18 cellular contexts compared by ENCODE assay signal in genomic region chr6:72715119-72715518, GRCh38.
DNase-seq lines count a peak whose midpoint lies in the region; ATAC-seq, FAIRE-seq and TF ChIP-seq lines count a peak whose summit lies in the region.
"Had no signal": no experiment of that assay in that cellular context is flagged by ENCODE, and none has a peak within 500 bp of the region (broad histone marks: within the 10 kb centered on the region; RNA-seq: fewer than 3 reads in every experiment).

No MANE protein-coding gene starts in this region.

- H3K27me3 Mint-ChIP-seq in GM23338 (ENCODE audit: insufficient read depth, low read depth, poor library complexity) = no peaks in the 10 kb centered on the region
- H3K27me3 Mint-ChIP-seq: B cell; CD4-positive, alpha-beta T cell had no signal

- H3K27ac ChIP-seq in GM23338 (ENCODE audit: low read depth) (no peak overlapping the region), prostate gland (no peak overlapping the region)

- H2AFZ ChIP-seq in GM23338 = no peak overlapping the region

- H3K27ac Mint-ChIP-seq in GM23338 = no peak overlapping the region
- H3K27ac Mint-ChIP-seq in stimulated activated effector memory CD8-positive, alpha-beta T cell treated with anti-CD3 and anti-CD28 coated beads, Interleukin-12 subunit alpha, Interleukin-12 subunit beta, amount 100 ng/mL, for 72 hours = no peak overlapping the region
- H3K27ac Mint-ChIP-seq: B cell; CD4-positive, alpha-beta T cell; HFFc6 had no signal

- H3K27me3 ChIP-seq in GM23338 (ENCODE audit: insufficient read depth) (no peaks in the 10 kb centered on the region), prostate gland (replicated peaks; ENCODE audit: insufficient read depth) (no peaks in the 10 kb centered on the region)

- H3K36me3 ChIP-seq in GM23338 (ENCODE audit: insufficient read depth) = no peaks in the 10 kb centered on the region
- no peaks in the 10 kb centered on the region for H3K36me3 ChIP-seq in prostate gland

- no peaks in the 10 kb centered on the region for H3K36me3 Mint-ChIP-seq in GM23338 (ENCODE audit: low read depth)
- H3K36me3 Mint-ChIP-seq in stimulated activated effector memory CD8-positive, alpha-beta T cell treated with anti-CD3 and anti-CD28 coated beads, Interleukin-12 subunit alpha, Interleukin-12 subunit beta, amount 100 ng/mL, for 72 hours = no peaks in the 10 kb centered on the region

- no peaks in the 10 kb centered on the region for H3K9me2 ChIP-seq in GM23338 (ENCODE audit: insufficient read depth)

- no peaks in the 10 kb centered on the region for H3K79me2 ChIP-seq in GM23338 (replicated peaks; ENCODE audit: insufficient read depth)

- in situ Hi-C loops in GM13977 (cut with MboI; ENCODE audit: low pct_unique_long_range_greater_than_20kb, low sequenced_read_pairs, unreplicated experiment) = no loop called here

- H3K9me3 ChIP-seq in prostate gland = no peaks in the 10 kb centered on the region

- H3K9me3 Mint-ChIP-seq in GM23338 = no peaks in the 10 kb centered on the region
- peaks cover 5% of the 10 kb centered on the region for H3K9me3 Mint-ChIP-seq in stimulated activated effector memory CD8-positive, alpha-beta T cell treated with anti-CD3 and anti-CD28 coated beads, Interleukin-12 subunit alpha, Interleukin-12 subunit beta, amount 100 ng/mL, for 72 hours
- H3K9me3 Mint-ChIP-seq: HFFc6 had no signal

- no peak overlapping the region for H3K4me2 ChIP-seq in GM23338

- H3K4me1 ChIP-seq in GM23338 (ENCODE audit: insufficient read depth) (no peaks in the 10 kb centered on the region), prostate gland (replicated peaks) (no peaks in the 10 kb centered on the region)

- no peak for FAIRE-seq in GM12891 (lab: Jason Lieb, UNC)
- FAIRE-seq: GM19239, H1, HepG2, HTR-8/SVneo had no signal

- H4K20me1 ChIP-seq in GM23338 (replicated peaks; ENCODE audit: insufficient read depth) = no peaks in the 10 kb centered on the region

- H3F3A ChIP-seq in GM23338 (replicated peaks; ENCODE audit: low read depth) = no peaks in the 10 kb centered on the region

- intact Hi-C loops in prostate gland (cut with DNase I) = no loop called here

- WGBS in prostate gland = 32% methylated on average over 5 of the region's 5 CpGs

- no peak for TF ChIP-seq CTCF in GM23338 (conservative IDR thresholded peaks at IDR 0.05; ENCODE audit: low read depth in 2 of 2)
- no peak for TF ChIP-seq CTCF in prostate gland (IDR thresholded peaks at IDR 0.05)
- no peak for TF ChIP-seq CTCF in GM13977 (IDR thresholded peaks at IDR 0.05; ENCODE audit: extremely low read depth, insufficient read depth, missing control alignments)

- no peak overlapping the region for H3K4me3 ChIP-seq in GM23338
- H3K4me3 ChIP-seq in prostate gland = no peak overlapping the region
- H3K4me3 ChIP-seq: GM12878 had no signal

- DNase-seq in GM23338 (ENCODE audit: low spot score) = peak; percentile 12
- DNase-seq in NCI-H69 (lab: John Stamatoyannopoulos, UW) = peak; percentile 58
- DNase-seq in islet precursor cell = peak; percentile 62
- DNase-seq in prostate gland (ENCODE audit: low spot score) = peak; percentile 34
- DNase-seq in GM13977 (ENCODE audit: low spot score) = no peak
- no peak for DNase-seq in stimulated activated effector memory CD8-positive, alpha-beta T cell treated with anti-CD3 and anti-CD28 coated beads, Interleukin-12 subunit alpha, Interleukin-12 subunit beta, amount 100 ng/mL, for 72 hours (ENCODE audit: low spot score in 2 of 2)
- no peak for DNase-seq in GM12891 (ENCODE audit: insufficient read length, low spot score)
- DNase-seq: C1 segment of cervical spinal cord; CD4-positive, alpha-beta T cell; DMS79; HCEC 1CT; HFFc6 had no signal

- H3K4me1 Mint-ChIP-seq in GM23338 = peaks cover 10% of the 10 kb centered on the region; the same call in 2 of the 3 replicates
- H3K4me1 Mint-ChIP-seq in stimulated activated effector memory CD8-positive, alpha-beta T cell treated with anti-CD3 and anti-CD28 coated beads, Interleukin-12 subunit alpha, Interleukin-12 subunit beta, amount 100 ng/mL, for 72 hours = no peaks in the 10 kb centered on the region
- H3K4me1 Mint-ChIP-seq: B cell had no signal

- no peak for TF ChIP-seq POLR2A in prostate gland (IDR thresholded peaks at IDR 0.05)
- no peak for TF ChIP-seq POLR2A in GM12891 (IDR thresholded peaks at IDR 0.05; ENCODE audit: low read depth, low read length)

- H3K4me3 Mint-ChIP-seq in GM23338 = no peak overlapping the region
- no peak overlapping the region for H3K4me3 Mint-ChIP-seq in stimulated activated effector memory CD8-positive, alpha-beta T cell treated with anti-CD3 and anti-CD28 coated beads, Interleukin-12 subunit alpha, Interleukin-12 subunit beta, amount 100 ng/mL, for 72 hours
- H3K4me3 Mint-ChIP-seq: B cell; CD4-positive, alpha-beta T cell; HFFc6 had no signal

- ATAC-seq in GM23338 = peak; percentile 34; the same call in 1 of the 3 replicates
- no peak for ATAC-seq in stimulated activated effector memory CD8-positive, alpha-beta T cell treated with anti-CD3 and anti-CD28 coated beads, Interleukin-12 subunit alpha, Interleukin-12 subunit beta, amount 100 ng/mL, for 72 hours
- ATAC-seq: GM12878, HepG2 had no signal

TF ChIP-seq in GM23338, 12 proteins besides CTCF, POLR2A, EP300 and RAD21 (continues in another document):
- TF ChIP-seq JUNB (IDR thresholded peaks at IDR 0.05; ENCODE audit: unreplicated experiment) = no peak
- TF ChIP-seq, protein P1, sequence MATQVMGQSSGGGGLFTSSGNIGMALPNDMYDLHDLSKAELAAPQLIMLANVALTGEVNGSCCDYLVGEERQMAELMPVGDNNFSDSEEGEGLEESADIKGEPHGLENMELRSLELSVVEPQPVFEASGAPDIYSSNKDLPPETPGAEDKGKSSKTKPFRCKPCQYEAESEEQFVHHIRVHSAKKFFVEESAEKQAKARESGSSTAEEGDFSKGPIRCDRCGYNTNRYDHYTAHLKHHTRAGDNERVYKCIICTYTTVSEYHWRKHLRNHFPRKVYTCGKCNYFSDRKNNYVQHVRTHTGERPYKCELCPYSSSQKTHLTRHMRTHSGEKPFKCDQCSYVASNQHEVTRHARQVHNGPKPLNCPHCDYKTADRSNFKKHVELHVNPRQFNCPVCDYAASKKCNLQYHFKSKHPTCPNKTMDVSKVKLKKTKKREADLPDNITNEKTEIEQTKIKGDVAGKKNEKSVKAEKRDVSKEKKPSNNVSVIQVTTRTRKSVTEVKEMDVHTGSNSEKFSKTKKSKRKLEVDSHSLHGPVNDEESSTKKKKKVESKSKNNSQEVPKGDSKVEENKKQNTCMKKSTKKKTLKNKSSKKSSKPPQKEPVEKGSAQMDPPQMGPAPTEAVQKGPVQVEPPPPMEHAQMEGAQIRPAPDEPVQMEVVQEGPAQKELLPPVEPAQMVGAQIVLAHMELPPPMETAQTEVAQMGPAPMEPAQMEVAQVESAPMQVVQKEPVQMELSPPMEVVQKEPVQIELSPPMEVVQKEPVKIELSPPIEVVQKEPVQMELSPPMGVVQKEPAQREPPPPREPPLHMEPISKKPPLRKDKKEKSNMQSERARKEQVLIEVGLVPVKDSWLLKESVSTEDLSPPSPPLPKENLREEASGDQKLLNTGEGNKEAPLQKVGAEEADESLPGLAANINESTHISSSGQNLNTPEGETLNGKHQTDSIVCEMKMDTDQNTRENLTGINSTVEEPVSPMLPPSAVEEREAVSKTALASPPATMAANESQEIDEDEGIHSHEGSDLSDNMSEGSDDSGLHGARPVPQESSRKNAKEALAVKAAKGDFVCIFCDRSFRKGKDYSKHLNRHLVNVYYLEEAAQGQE (IDR thresholded peaks at IDR 0.05; ENCODE audit: unreplicated experiment) = no peak
- no peak for TF ChIP-seq NANOG (IDR thresholded peaks at IDR 0.05; ENCODE audit: borderline replicate concordance)
- TF ChIP-seq EZH2phosphoT487 (IDR thresholded peaks at IDR 0.05; ENCODE audit: unreplicated experiment) = no peak

TF ChIP-seq in GM12891, 5 proteins besides CTCF, POLR2A, EP300 and RAD21:
- no peak for TF ChIP-seq POU2F2 (IDR thresholded peaks at IDR 0.05; ENCODE audit: low read depth, low read length)
- TF ChIP-seq POLR2AphosphoS5 (IDR thresholded peaks at IDR 0.05; ENCODE audit: low read depth, low read length) = no peak
- TF ChIP-seq TAF1 (IDR thresholded peaks at IDR 0.05; ENCODE audit: low read depth, low read length) = no peak
- TF ChIP-seq PAX5 (IDR thresholded peaks at IDR 0.05; ENCODE audit: insufficient read depth, low read length, severe bottlenecking) = no peak
- TF ChIP-seq SPI1 (IDR thresholded peaks at IDR 0.05; ENCODE audit: low read depth, low read length) = no peak

Comparison
In these comparisons a context has a peak if more than half of its experiments do, and no peak if none do; other contexts are left out.
1. DNase-seq: peak in GM23338 (single experiment), NCI-H69 (single experiment), islet precursor cell (single experiment) and prostate gland (single experiment); none in GM13977 (single experiment), stimulated activated effector memory CD8-positive, alpha-beta T cell treated with anti-CD3 and anti-CD28 coated beads, Interleukin-12 subunit alpha, Interleukin-12 subunit beta, amount 100 ng/mL, for 72 hours (0 of 2) and GM12891 (single experiment).